Comparison of ENCODE assay signal across 8 cellular contexts in genomic region chr10:28532509-28533314, GRCh38.
DNase-seq lines count a peak whose midpoint lies in the region; ATAC-seq lines count a peak whose summit lies in the region.

Gene WAC (plus strand): TSS chr10:28533118. CDS start chr10:28533580, 462 bp downstream.

- H3K27me3 ChIP-seq in layer of hippocampus (ENCODE audit: control insufficient read depth, insufficient read depth, low read length): no peaks in the 10 kb centered on the region

- H3K27ac ChIP-seq in cingulate gyrus (ENCODE audit: low read depth, low read length) (peak within 1 kb of the TSS; percentile 100), layer of hippocampus (ENCODE audit: low read depth, low read length) (peak within 1 kb of the TSS; percentile 100)

- ATAC-seq in HG03442 (IDR thresholded peaks at IDR 0.05; ENCODE audit: unreplicated experiment): peak; percentile 81

- DNase-seq in Ammon's horn (ENCODE audit: low spot score) (peak; percentile 93), GM19238 (ENCODE audit: insufficient read length, low spot score) (peak; percentile 81), NCI-H524 (lab: John Stamatoyannopoulos, UW) (peak; percentile 50 to 67)
- peak; percentile 95 to 97 for DNase-seq in activated CD4-positive, alpha-beta T cell treated with anti-CD3 and anti-CD28 coated beads for 4 hours
- DNase-seq in stimulated activated CD4-positive, alpha-beta T cell treated with anti-CD3 and anti-CD28 coated beads, Interleukin-1b, Interleukin-23, amount 100 ng/mL, for 4 hours (ENCODE audit: low read depth in 2 of 2): peak; percentile 96 to 97

Comparison
In these comparisons a context has a peak if more than half of its experiments do, and no peak if none do; other contexts are left out.
1. Peak in every context shown above with its lines: DNase-seq, ATAC-seq and H3K27ac ChIP-seq.